In genomic region chr1:43388613-43389012, GRCh38 we compare ENCODE assay signal across 1 cellular context.
TF ChIP-seq lines count a peak whose summit lies in the region.

No MANE protein-coding gene starts in this region.

TF ChIP-seq in endothelial cell of umbilical vein, 7 proteins besides CTCF, POLR2A, EP300 and RAD21:
- TF ChIP-seq FOS (IDR thresholded peaks at IDR 0.05; ENCODE audit: borderline replicate concordance, insufficient read depth, low read length), result no peak
- TF ChIP-seq GATA2 (IDR thresholded peaks at IDR 0.05; ENCODE audit: insufficient read depth, insufficient read length, low read depth, low read length), result no peak
- no peak for TF ChIP-seq POLR2AphosphoS5 (IDR thresholded peaks at IDR 0.05; ENCODE audit: insufficient read depth, low read depth, low read length)
- TF ChIP-seq, protein P1, sequence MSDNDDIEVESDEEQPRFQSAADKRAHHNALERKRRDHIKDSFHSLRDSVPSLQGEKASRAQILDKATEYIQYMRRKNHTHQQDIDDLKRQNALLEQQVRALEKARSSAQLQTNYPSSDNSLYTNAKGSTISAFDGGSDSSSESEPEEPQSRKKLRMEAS (IDR thresholded peaks at IDR 0.05; ENCODE audit: insufficient read depth, insufficient read length), result no peak
- no peak for TF ChIP-seq EZH2 (IDR thresholded peaks at IDR 0.05; ENCODE audit: borderline replicate concordance, low read depth, low read length, severe bottlenecking)
